1 cellular context compared by ENCODE assay signal in the genomic region with DNA sequence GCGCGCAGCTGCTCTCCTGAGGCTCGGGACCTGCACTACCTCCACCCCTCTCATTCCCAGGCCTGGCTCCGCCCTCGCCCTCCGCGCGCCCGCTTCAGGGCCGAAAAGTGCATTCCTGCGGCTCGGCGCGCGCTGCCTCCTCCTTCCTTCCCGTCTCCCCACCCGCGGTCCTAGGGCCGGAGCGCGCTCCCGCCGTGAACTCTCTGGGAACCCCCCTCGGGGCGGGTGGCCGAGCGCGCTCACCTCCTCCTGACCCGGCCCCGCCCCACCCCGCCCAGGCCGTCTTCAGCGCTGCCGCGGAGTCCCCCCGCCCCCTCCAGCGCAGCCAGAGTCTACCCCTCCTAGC.
TF ChIP-seq lines count a peak whose summit lies in the region.

No MANE protein-coding gene starts in this region.

TF ChIP-seq in IMR-90, 13 proteins besides CTCF, POLR2A, EP300 and RAD21:
- no peak for TF ChIP-seq MXI1 (IDR thresholded peaks at IDR 0.05; ENCODE audit: borderline replicate concordance, low read depth, low read length)
- TF ChIP-seq MAZ (IDR thresholded peaks at IDR 0.05; ENCODE audit: borderline replicate concordance, low read depth, low read length): peak; percentile 94
- no peak for TF ChIP-seq FOS (IDR thresholded peaks at IDR 0.05; ENCODE audit: low read depth, low read length)
- TF ChIP-seq ELK1 (IDR thresholded peaks at IDR 0.05; ENCODE audit: borderline replicate concordance, low read depth, low read length): no peak
- no peak for TF ChIP-seq RFX5 (IDR thresholded peaks at IDR 0.05; ENCODE audit: low read depth, low read length)
